Comparison of ENCODE assay signal across 1 cellular context in genomic region chr10:122786269-122786668, GRCh38.
TF ChIP-seq lines count a peak whose summit lies in the region.

No MANE protein-coding gene starts in this region.

TF ChIP-seq in Ishikawa, 13 proteins besides CTCF, POLR2A, EP300 and RAD21 (continued from another document):
- TF ChIP-seq USF1 (IDR thresholded peaks at IDR 0.05) (no peak), NFIC (IDR thresholded peaks at IDR 0.05) (no peak), TCF12 (IDR thresholded peaks at IDR 0.05; ENCODE audit: low read depth) (no peak), TEAD4 (IDR thresholded peaks at IDR 0.05) (0 out of 2 replicates have a peak, but pooled peaks have one; percentile 10), MAX (IDR thresholded peaks at IDR 0.05) (no peak), TAF1 (IDR thresholded peaks at IDR 0.05; ENCODE audit: low read depth) (no peak), ZBTB7A (IDR thresholded peaks at IDR 0.05; ENCODE audit: low read depth) (no peak)
